Comparison of ENCODE assay signal across 8 cellular contexts in genomic region chr5:129461816-129462396, GRCh38. TPM values are rescaled to one million over a fixed set of nuclear protein-coding genes. Genes with fewer than 3 reads are reported as not detected.
DNase-seq lines count a peak whose midpoint lies in the region; ATAC-seq, FAIRE-seq and TF ChIP-seq lines count a peak whose summit lies in the region.

No MANE protein-coding gene starts in this region.

- no peak for TF ChIP-seq EP300 in sigmoid colon (IDR thresholded peaks at IDR 0.05)

- TF ChIP-seq CTCF in fibroblast of pulmonary artery (IDR thresholded peaks at IDR 0.05; ENCODE audit: low read length, missing control alignments) (no peak), sigmoid colon (IDR thresholded peaks at IDR 0.05) (no peak)

- peak overlapping the region; percentile 52 for H3K4me3 ChIP-seq in MG63
- peak overlapping the region; percentile 58 for H3K4me3 ChIP-seq in fibroblast of pulmonary artery (replicated peaks; ENCODE audit: low read depth, low read length)
- H3K4me3 ChIP-seq in sigmoid colon, result peak overlapping the region; percentile 19 to 57 (median 48)

- intact Hi-C loops in sigmoid colon (cut with DNase I), result no loop called here

- WGBS in sigmoid colon, 2 donors, result 57 to 61% methylated on average over 13 of the region's 13 CpGs

- no peak for DNase-seq in MG63
- DNase-seq in fibroblast of pulmonary artery (ENCODE audit: low read depth), result no peak
- no peak for DNase-seq in sigmoid colon
- DNase-seq in GM19239 (ENCODE audit: insufficient read length, low spot score), result no peak

- no peak for TF ChIP-seq POLR2A in sigmoid colon (IDR thresholded peaks at IDR 0.05)

- peak overlapping the region in 1 of 4 donors; percentile 84 for H3K27ac ChIP-seq in sigmoid colon

- H3K36me3 ChIP-seq in MG63, result no peaks in the 10 kb centered on the region
- H3K36me3 ChIP-seq in sigmoid colon, result no peaks in the 10 kb centered on the region

- no peaks in the 10 kb centered on the region for H3K9me3 ChIP-seq in MG63
- no peaks in the 10 kb centered on the region for H3K9me3 ChIP-seq in sigmoid colon

- H3K27me3 ChIP-seq in MG63 (no peaks in the 10 kb centered on the region), sigmoid colon (peaks cover 7 to 37% (median 29%) of the 10 kb centered on the region in 3 donors)

- H3K4me1 ChIP-seq in sigmoid colon, result peaks cover 0 to 23% (median 21%) of the 10 kb centered on the region in 4 donors

- no peak for FAIRE-seq in GM19239 (lab: Jason Lieb, UNC)

- ATAC-seq in GM19438 (IDR thresholded peaks at IDR 0.05; ENCODE audit: low read depth, unreplicated experiment) (peak; percentile 44), HG02759 (IDR thresholded peaks at IDR 0.05; ENCODE audit: unreplicated experiment) (no peak), GM21381 (IDR thresholded peaks at IDR 0.05; ENCODE audit: unreplicated experiment) (no peak), GM21423 (IDR thresholded peaks at IDR 0.05; ENCODE audit: unreplicated experiment) (no peak)

RNA-seq across cellular contexts. Expression of gene ADAMTS19, which starts 1.8 kb away (rescaled TPM):
- 0.20 and 1.7 TPM in 2 replicates for total RNA-seq in MG63 (2014; rRNA removed; shearing (Covaris generic); ENCODE audit: low replicate concordance)
- 1 to 10 TPM; 1.5 to 8.9 (median 2.5) TPM for total RNA-seq in sigmoid colon
- polyA plus RNA-seq in sigmoid colon, result under 1 TPM in 1 of 3 donors, not detected in 2; 0.16 TPM
